In genomic region chr1:152185544-152186391, GRCh38 we compare ENCODE assay signal across 8 cellular contexts. TPM values are rescaled to one million over a fixed set of nuclear protein-coding genes. Genes with fewer than 3 reads are reported as not detected.
A peak's percentile ranks its signal among the peaks of the same experiment; 100 is the strongest.
DNase-seq lines count a peak whose midpoint lies in the region; TF ChIP-seq lines count a peak whose summit lies in the region.

No MANE protein-coding gene starts in this region.

- CTCF ChIA-PET in mammary epithelial cell (lab: Charles Lee; ENCODE audit: low non-redundant PET), result interaction anchor here (0.6 to 0.7 kb wide), 3 partner anchors 59 to 1023 kb away, joined by 3 to 6 read pairs (median 3); no protein-coding TSS in a partner anchor

- intact Hi-C loops in mammary epithelial cell (cut with micrococcal nuclease), result loop anchor here (1.0 to 2.0 kb wide), 4 partner anchors 77 to 251 kb away; no protein-coding TSS in a partner anchor

- H3K36me3 ChIP-seq in mammary epithelial cell (ENCODE audit: insufficient read depth, low read length) (no peaks in the 10 kb centered on the region), kidney epithelial cell (ENCODE audit: control insufficient read depth, insufficient read depth, low read length) (no peaks in the 10 kb centered on the region)

- H3K4me2 ChIP-seq in mammary epithelial cell (ENCODE audit: insufficient read depth, low read depth, low read length), result no peak overlapping the region

- H3K27ac ChIP-seq in mammary epithelial cell (ENCODE audit: insufficient read depth, low read depth, low read length), result no peak overlapping the region

- H3K4me1 ChIP-seq in mammary epithelial cell (ENCODE audit: insufficient read depth, low read length), result peaks cover 70% of the 10 kb centered on the region

- H3K27me3 ChIP-seq in mammary epithelial cell (ENCODE audit: insufficient read depth, low read length) (no peaks in the 10 kb centered on the region), kidney epithelial cell (ENCODE audit: control insufficient read depth, insufficient read depth, low read length) (no peaks in the 10 kb centered on the region)

- H3K4me3 ChIP-seq in mammary epithelial cell (replicated peaks in 1 of 3; ENCODE audit: insufficient read depth in 1 of 3, low read depth in 2 of 3, low read length in 3 of 3) (no peak overlapping the region), kidney epithelial cell (ENCODE audit: low read depth, low read length) (no peak overlapping the region)

- H3K9ac ChIP-seq in mammary epithelial cell (ENCODE audit: insufficient read depth, low read length), result no peak overlapping the region

- H3K79me2 ChIP-seq in mammary epithelial cell (ENCODE audit: insufficient read depth, low read length), result no peaks in the 10 kb centered on the region

- DNase-seq in AG20443 (ENCODE audit: low spot score), result peak; percentile 66
- peak; percentile 13 for DNase-seq in GM19238 (ENCODE audit: insufficient read length, low spot score)
- peak; percentile 61 for DNase-seq in NCI-H1436 (lab: John Stamatoyannopoulos, UW)
- DNase-seq in T-helper 1 cell, result peak in 3 of 5 donors; percentile 8 to 43 (median 27)
- peak; percentile 72 for DNase-seq in mammary epithelial cell
- no peak for DNase-seq in kidney epithelial cell (ENCODE audit: low read depth)
- peak; percentile 15 for DNase-seq in stimulated activated CD8-positive, alpha-beta memory T cell treated with anti-CD3 and anti-CD28 coated beads, Interleukin-15, amount 100 ng/mL, for 1 hour (ENCODE audit: low read depth)
- DNase-seq in C1 segment of cervical spinal cord (lab: John Stamatoyannopoulos, UW), result no peak

- H4K20me1 ChIP-seq in mammary epithelial cell (ENCODE audit: insufficient read depth, low read length), result no peaks in the 10 kb centered on the region

- dilution Hi-C loops in mammary epithelial cell (cut with HindIII; ENCODE audit: low sequenced_read_pairs), result no loop called here

- peak; percentile 84 to 93 for TF ChIP-seq CTCF in mammary epithelial cell (conservative IDR thresholded peaks at IDR 0.05 in 1 of 2, IDR thresholded peaks at IDR 0.05 in 1 of 2; ENCODE audit: extremely low read depth in 1 of 2, insufficient read depth in 1 of 2, low read depth in 1 of 2, low read length in 2 of 2)
- peak; percentile 77 for TF ChIP-seq CTCF in kidney epithelial cell (IDR thresholded peaks at IDR 0.05; ENCODE audit: insufficient read depth, low read length, poor library complexity, severe bottlenecking)

- in situ Hi-C loops in mammary epithelial cell (cut with MboI; ENCODE audit: low sequenced_read_pairs in 2 of 2), result loop anchor here (5.0 to 10.0 kb wide), 2 partner anchors 259 to 262 kb away; no protein-coding TSS in a partner anchor

- H2AFZ ChIP-seq in mammary epithelial cell (ENCODE audit: low read depth, low read length), result no peak overlapping the region

- WGBS in mammary epithelial cell (ENCODE audit: low coverage, missing lambda C conversion rate), result 35% methylated on average over 8 of the region's 8 CpGs

- no TSS peak for BruUV-seq in mammary epithelial cell (replicated peaks; lab: Mats Ljungman, UMichigan)

- H3K9me3 ChIP-seq in mammary epithelial cell (replicated peaks; ENCODE audit: insufficient read depth, low read length), result no peaks in the 10 kb centered on the region

RNA-seq across cellular contexts. Expression of gene RPTN, which starts 26.7 kb away (rescaled TPM):
- not detected for total RNA-seq in mammary epithelial cell
- 0.01 TPM for polyA plus RNA-seq in mammary epithelial cell
- polyA minus RNA-seq in mammary epithelial cell, result not detected
- total RNA-seq in kidney epithelial cell, result not detected in 2 replicates

RNA-seq across cellular contexts. Expression of gene HRNR, which starts 38.2 kb away (rescaled TPM):
- total RNA-seq in mammary epithelial cell (under 1 TPM in 1 of 2 donors, not detected in 1; under 0.01 TPM), kidney epithelial cell (not detected in 2 replicates)
- polyA plus RNA-seq in mammary epithelial cell, result not detected
- not detected for polyA minus RNA-seq in mammary epithelial cell

Comparison
In these comparisons a context has a peak if more than half of its experiments do, and no peak if none do; other contexts are left out.
1. DNase-seq: peak in AG20443 (single experiment), GM19238 (single experiment), NCI-H1436 (single experiment), T-helper 1 cell (3 of 5), mammary epithelial cell (single experiment) and stimulated activated CD8-positive, alpha-beta memory T cell treated with anti-CD3 and anti-CD28 coated beads, Interleukin-15, amount 100 ng/mL, for 1 hour (single experiment); none in kidney epithelial cell (single experiment) and C1 segment of cervical spinal cord (0 of 14).